In the genomic region with DNA sequence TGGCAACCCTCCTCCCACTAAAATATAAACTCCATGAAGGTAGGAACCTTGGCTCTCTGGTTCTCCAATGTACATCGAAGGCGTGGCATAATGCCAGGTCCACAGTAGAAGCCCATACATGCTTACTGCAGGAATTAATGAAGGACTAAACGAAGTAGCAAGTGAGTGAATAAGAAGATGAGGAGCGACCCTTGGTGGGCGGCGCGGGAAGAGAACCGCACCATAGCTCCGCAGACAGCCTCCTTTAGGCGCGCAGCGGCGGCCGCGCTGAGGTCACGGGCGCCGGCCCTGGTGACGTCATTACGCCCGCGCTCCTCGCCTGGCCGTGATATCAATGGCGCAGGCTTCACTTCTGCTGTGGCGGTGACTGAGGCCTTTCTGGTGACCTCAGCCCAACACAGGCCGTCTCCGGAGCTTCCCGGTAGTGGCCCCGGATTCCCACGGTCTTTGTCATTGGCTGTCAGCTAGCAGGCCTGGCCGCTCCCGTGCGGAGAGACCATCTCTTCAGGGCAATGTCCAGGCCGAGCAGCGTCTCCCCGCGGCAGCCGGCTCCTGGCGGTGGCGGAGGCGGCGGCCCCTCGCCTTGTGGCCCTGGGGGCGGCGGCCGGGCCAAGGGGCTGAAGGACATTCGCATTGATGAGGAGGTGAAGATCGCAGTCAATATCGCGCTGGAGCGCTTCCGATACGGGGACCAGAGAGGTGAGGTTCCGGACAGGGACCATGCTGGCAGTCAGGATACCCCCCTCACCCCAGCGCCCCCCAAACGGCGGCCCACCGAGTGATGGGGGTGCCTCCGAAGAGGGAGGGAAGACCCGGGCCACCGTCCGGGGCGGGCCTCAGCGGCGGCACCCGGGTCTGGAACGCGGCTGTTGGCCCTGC, we compare ENCODE assay signal across 1 cellular context.
TF ChIP-seq lines count a peak whose summit lies in the region.

YTHDC2 (plus strand) TSS at position 311 of the 879 bp plus-strand sequence; CDS start at position 513, 202 bp downstream.

TF ChIP-seq in HepG2, 621 proteins besides CTCF, POLR2A, EP300 and RAD21 (continues in another document):
- TF ChIP-seq, protein P1, sequence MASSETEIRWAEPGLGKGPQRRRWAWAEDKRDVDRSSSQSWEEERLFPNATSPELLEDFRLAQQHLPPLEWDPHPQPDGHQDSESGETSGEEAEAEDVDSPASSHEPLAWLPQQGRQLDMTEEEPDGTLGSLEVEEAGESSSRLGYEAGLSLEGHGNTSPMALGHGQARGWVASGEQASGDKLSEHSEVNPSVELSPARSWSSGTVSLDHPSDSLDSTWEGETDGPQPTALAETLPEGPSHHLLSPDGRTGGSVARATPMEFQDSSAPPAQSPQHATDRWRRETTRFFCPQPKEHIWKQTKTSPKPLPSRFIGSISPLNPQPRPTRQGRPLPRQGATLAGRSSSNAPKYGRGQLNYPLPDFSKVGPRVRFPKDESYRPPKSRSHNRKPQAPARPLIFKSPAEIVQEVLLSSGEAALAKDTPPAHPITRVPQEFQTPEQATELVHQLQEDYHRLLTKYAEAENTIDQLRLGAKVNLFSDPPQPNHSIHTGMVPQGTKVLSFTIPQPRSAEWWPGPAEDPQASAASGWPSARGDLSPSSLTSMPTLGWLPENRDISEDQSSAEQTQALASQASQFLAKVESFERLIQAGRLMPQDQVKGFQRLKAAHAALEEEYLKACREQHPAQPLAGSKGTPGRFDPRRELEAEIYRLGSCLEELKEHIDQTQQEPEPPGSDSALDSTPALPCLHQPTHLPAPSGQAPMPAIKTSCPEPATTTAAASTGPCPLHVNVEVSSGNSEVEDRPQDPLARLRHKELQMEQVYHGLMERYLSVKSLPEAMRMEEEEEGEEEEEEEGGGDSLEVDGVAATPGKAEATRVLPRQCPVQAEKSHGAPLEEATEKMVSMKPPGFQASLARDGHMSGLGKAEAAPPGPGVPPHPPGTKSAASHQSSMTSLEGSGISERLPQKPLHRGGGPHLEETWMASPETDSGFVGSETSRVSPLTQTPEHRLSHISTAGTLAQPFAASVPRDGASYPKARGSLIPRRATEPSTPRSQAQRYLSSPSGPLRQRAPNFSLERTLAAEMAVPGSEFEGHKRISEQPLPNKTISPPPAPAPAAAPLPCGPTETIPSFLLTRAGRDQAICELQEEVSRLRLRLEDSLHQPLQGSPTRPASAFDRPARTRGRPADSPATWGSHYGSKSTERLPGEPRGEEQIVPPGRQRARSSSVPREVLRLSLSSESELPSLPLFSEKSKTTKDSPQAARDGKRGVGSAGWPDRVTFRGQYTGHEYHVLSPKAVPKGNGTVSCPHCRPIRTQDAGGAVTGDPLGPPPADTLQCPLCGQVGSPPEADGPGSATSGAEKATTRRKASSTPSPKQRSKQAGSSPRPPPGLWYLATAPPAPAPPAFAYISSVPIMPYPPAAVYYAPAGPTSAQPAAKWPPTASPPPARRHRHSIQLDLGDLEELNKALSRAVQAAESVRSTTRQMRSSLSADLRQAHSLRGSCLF (CRISPR knock-in tag; IDR thresholded peaks at IDR 0.05; ENCODE audit: borderline replicate concordance): no peak
- TF ChIP-seq SRF (IDR thresholded peaks at IDR 0.05; ENCODE audit: low read depth, low read length) (no peak), ARID3A (IDR thresholded peaks at IDR 0.05; ENCODE audit: low read depth, low read length) (no peak), RBFOX2 (IDR thresholded peaks at IDR 0.05; ENCODE audit: low read depth, low read length) (peak; percentile 89), NR2F1 (CRISPR knock-in tag; IDR thresholded peaks at IDR 0.05) (peak in 1 of 2 experiments; percentile 43; a peak in 1 of 4 replicates), DNMT1 (CRISPR knock-in tag; IDR thresholded peaks at IDR 0.05) (0 out of 2 replicates have a peak, but pooled peaks have one; percentile 66), MED13 (CRISPR knock-in tag; IDR thresholded peaks at IDR 0.05) (no peak), GLI4 (CRISPR knock-in tag; IDR thresholded peaks at IDR 0.05; ENCODE audit: borderline replicate concordance) (peak; percentile 65; the same call in 1 of the 2 replicates), ZNF570 (CRISPR knock-in tag; IDR thresholded peaks at IDR 0.05; ENCODE audit: borderline replicate concordance) (no peak), ATRX (CRISPR knock-in tag; IDR thresholded peaks at IDR 0.05; ENCODE audit: borderline replicate concordance) (no peak), ZNF367 (CRISPR knock-in tag; IDR thresholded peaks at IDR 0.05; ENCODE audit: borderline replicate concordance) (no peak), ARNT (IDR thresholded peaks at IDR 0.05) (no peak), ZNF607 (CRISPR knock-in tag; IDR thresholded peaks at IDR 0.05; ENCODE audit: borderline replicate concordance) (no peak), ZSCAN22 (CRISPR knock-in tag; IDR thresholded peaks at IDR 0.05) (no peak), ZMYM4 (CRISPR knock-in tag; IDR thresholded peaks at IDR 0.05) (peak; percentile 94), MAFF (IDR thresholded peaks at IDR 0.05; ENCODE audit: low read depth, low read length) (no peak), NR2F2 (IDR thresholded peaks at IDR 0.05; ENCODE audit: borderline replicate concordance, low read depth) (no peak), ZNF614 (CRISPR knock-in tag; IDR thresholded peaks at IDR 0.05; ENCODE audit: borderline replicate concordance) (peak; percentile 69; the same call in 1 of the 2 replicates), ZNF318 (CRISPR knock-in tag; IDR thresholded peaks at IDR 0.05) (0 out of 2 replicates have a peak, but pooled peaks have one; percentile 29), UBTF (CRISPR knock-in tag; IDR thresholded peaks at IDR 0.05) (peak; percentile 97), KLF15 (CRISPR knock-in tag; IDR thresholded peaks at IDR 0.05; ENCODE audit: borderline replicate concordance) (no peak), JARID2 (CRISPR knock-in tag; IDR thresholded peaks at IDR 0.05; ENCODE audit: insufficient replicate concordance) (peak; percentile 38), ZFP41 (CRISPR knock-in tag; IDR thresholded peaks at IDR 0.05; ENCODE audit: borderline replicate concordance) (no peak), RFX5 (IDR thresholded peaks at IDR 0.05; ENCODE audit: low read depth, low read length) (peak; percentile 58; the same call in 1 of the 2 replicates), ZNF20 (CRISPR knock-in tag; IDR thresholded peaks at IDR 0.05) (no peak)
- TF ChIP-seq, protein P2, sequence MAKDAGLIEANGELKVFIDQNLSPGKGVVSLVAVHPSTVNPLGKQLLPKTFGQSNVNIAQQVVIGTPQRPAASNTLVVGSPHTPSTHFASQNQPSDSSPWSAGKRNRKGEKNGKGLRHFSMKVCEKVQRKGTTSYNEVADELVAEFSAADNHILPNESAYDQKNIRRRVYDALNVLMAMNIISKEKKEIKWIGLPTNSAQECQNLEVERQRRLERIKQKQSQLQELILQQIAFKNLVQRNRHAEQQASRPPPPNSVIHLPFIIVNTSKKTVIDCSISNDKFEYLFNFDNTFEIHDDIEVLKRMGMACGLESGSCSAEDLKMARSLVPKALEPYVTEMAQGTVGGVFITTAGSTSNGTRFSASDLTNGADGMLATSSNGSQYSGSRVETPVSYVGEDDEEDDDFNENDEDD (CRISPR knock-in tag; IDR thresholded peaks at IDR 0.05; ENCODE audit: borderline replicate concordance): peak; percentile 81; the same call in 1 of the 2 replicates
- TF ChIP-seq, protein P3, sequence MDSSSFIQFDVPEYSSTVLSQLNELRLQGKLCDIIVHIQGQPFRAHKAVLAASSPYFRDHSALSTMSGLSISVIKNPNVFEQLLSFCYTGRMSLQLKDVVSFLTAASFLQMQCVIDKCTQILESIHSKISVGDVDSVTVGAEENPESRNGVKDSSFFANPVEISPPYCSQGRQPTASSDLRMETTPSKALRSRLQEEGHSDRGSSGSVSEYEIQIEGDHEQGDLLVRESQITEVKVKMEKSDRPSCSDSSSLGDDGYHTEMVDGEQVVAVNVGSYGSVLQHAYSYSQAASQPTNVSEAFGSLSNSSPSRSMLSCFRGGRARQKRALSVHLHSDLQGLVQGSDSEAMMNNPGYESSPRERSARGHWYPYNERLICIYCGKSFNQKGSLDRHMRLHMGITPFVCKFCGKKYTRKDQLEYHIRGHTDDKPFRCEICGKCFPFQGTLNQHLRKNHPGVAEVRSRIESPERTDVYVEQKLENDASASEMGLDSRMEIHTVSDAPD (CRISPR knock-in tag; IDR thresholded peaks at IDR 0.05): no peak
- TF ChIP-seq, protein P4, sequence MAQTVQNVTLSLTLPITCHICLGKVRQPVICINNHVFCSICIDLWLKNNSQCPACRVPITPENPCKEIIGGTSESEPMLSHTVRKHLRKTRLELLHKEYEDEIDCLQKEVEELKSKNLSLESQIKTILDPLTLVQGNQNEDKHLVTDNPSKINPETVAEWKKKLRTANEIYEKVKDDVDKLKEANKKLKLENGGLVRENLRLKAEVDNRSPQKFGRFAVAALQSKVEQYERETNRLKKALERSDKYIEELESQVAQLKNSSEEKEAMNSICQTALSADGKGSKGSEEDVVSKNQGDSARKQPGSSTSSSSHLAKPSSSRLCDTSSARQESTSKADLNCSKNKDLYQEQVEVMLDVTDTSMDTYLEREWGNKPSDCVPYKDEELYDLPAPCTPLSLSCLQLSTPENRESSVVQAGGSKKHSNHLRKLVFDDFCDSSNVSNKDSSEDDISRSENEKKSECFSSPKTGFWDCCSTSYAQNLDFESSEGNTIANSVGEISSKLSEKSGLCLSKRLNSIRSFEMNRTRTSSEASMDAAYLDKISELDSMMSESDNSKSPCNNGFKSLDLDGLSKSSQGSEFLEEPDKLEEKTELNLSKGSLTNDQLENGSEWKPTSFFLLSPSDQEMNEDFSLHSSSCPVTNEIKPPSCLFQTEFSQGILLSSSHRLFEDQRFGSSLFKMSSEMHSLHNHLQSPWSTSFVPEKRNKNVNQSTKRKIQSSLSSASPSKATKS (CRISPR knock-in tag; IDR thresholded peaks at IDR 0.05): no peak
